15 cellular contexts compared by ENCODE assay signal in genomic region chr6:73121421-73121993, GRCh38.
A peak's percentile ranks its signal among the peaks of the same experiment; 100 is the strongest.
DNase-seq lines count a peak whose midpoint lies in the region; ATAC-seq, FAIRE-seq and TF ChIP-seq lines count a peak whose summit lies in the region.
"Had no signal": no experiment of that assay in that cellular context is flagged by ENCODE, and none has a peak within 500 bp of the region (broad histone marks: within the 10 kb centered on the region; RNA-seq: fewer than 3 reads in every experiment).

No MANE protein-coding gene starts in this region.

- FAIRE-seq in A549 (lab: Jason Lieb, UNC) = no peak

- no peaks in the 10 kb centered on the region for H3K79me2 ChIP-seq in HCT116 (ENCODE audit: insufficient read depth, low read length)

- H3K36me3 ChIP-seq in HCT116 (ENCODE audit: control insufficient read depth in 1 of 2, insufficient read depth in 2 of 2, low read length in 2 of 2) = no peaks in the 10 kb centered on the region

- RAD21 ChIA-PET in HCT116 (lab: Charles Lee; ENCODE audit: low non-redundant PET in 1 of 2, low total read pairs in 2 of 2, uncharacterized antibody in 2 of 2, unreplicated experiment in 2 of 2) = no interaction called here

- no peak overlapping the region for H3K9ac ChIP-seq in HCT116 (ENCODE audit: low read length)
- H3K9ac ChIP-seq: BLaER1 treated with 17β-estradiol and CSF1 and Interleukin-3, amounts not matched to agents 10 nM and 100 nM had no signal

- intact Hi-C loops in HCT116 (cut with micrococcal nuclease) = no loop called here

- H3K4me2 ChIP-seq in A549 (no peak overlapping the region), HCT116 (ENCODE audit: low read length) (no peak overlapping the region)
- H3K4me2 ChIP-seq: BLaER1 treated with 17β-estradiol and CSF1 and Interleukin-3, amounts not matched to agents 10 nM and 100 nM had no signal

- peaks cover 6% of the 10 kb centered on the region; the same call in 1 of the 2 replicates for H3K4me1 Mint-ChIP-seq in WTC11

- 0 out of 6 replicates have a peak, but pooled peaks of 1 of the 2 experiments have one; percentile 47 for ATAC-seq in A549
- ATAC-seq in HCT116 = no peak
- peak; percentile 77 for ATAC-seq in WTC11
- no peak for ATAC-seq in HG03460 (IDR thresholded peaks at IDR 0.05; ENCODE audit: unreplicated experiment)
- ATAC-seq in HG02759 (IDR thresholded peaks at IDR 0.05; ENCODE audit: unreplicated experiment) = no peak
- ATAC-seq: activated CD8-positive, alpha-beta T cell treated with anti-CD3 and anti-CD28 coated beads, Interleukin-2, amount 10 ng/mL, durations not matched to agents 7 days and 5 days; natural killer cell treated with Interleukin-12 subunit alpha and Interleukin-12 subunit beta and Interleukin-15 and Interleukin-18, amount 100 ng/mL, for 72 hours had no signal

- no peaks in the 10 kb centered on the region for H3K36me3 Mint-ChIP-seq in WTC11
- H3K36me3 Mint-ChIP-seq: natural killer cell treated with Interleukin-12 subunit alpha and Interleukin-12 subunit beta and Interleukin-15 and Interleukin-18, amount 100 ng/mL, for 72 hours had no signal

- WGBS in A549 (ENCODE audit: missing lambda C conversion rate) = 51% methylated on average over 4 of the region's 4 CpGs

- POLR2A ChIA-PET in A549 (lab: Yijun Ruan, JAX) = no interaction called here
- POLR2A ChIA-PET in HCT116 (lab: Charles Lee) = no interaction called here
- POLR2A ChIA-PET in WTC11 (lab: Charles Lee) = no interaction called here

- BruUV-seq in HCT116 (replicated peaks; lab: Mats Ljungman, UMichigan) = no TSS peak

- no peak for TF ChIP-seq EP300 in A549 (IDR thresholded peaks at IDR 0.05)

- CTCF ChIA-PET in A549 (lab: Yijun Ruan, JAX) (interaction anchor here (0.6 to 1.1 kb wide), 4 partner anchors 8 to 1248 kb away, joined by 4 to 6 read pairs (median 4); no protein-coding TSS in a partner anchor), HCT116 (lab: Charles Lee) (no interaction called here), WTC11 (lab: Charles Lee) (interaction anchor here (1.3 kb wide), 1 partner anchor 13 kb away, joined by 4 read pairs; no protein-coding TSS in a partner anchor)

- H3K9me3 Mint-ChIP-seq in WTC11 = no peaks in the 10 kb centered on the region
- H3K9me3 Mint-ChIP-seq: natural killer cell treated with Interleukin-12 subunit alpha and Interleukin-12 subunit beta and Interleukin-15 and Interleukin-18, amount 100 ng/mL, for 72 hours had no signal

- no peak overlapping the region for H3K4me3 Mint-ChIP-seq in WTC11
- H3K4me3 Mint-ChIP-seq: activated CD8-positive, alpha-beta T cell treated with anti-CD3 and anti-CD28 coated beads, Interleukin-2, amount 10 ng/mL, durations not matched to agents 7 days and 5 days; natural killer cell treated with Interleukin-12 subunit alpha and Interleukin-12 subunit beta and Interleukin-15 and Interleukin-18, amount 100 ng/mL, for 72 hours had no signal

- H3K4me1 ChIP-seq in A549 = no peaks in the 10 kb centered on the region
- H3K4me1 ChIP-seq in HCT116 (ENCODE audit: control insufficient read depth in 1 of 2, insufficient read depth in 2 of 2, low read length in 2 of 2) = no peaks in the 10 kb centered on the region
- H3K4me1 ChIP-seq: BLaER1 treated with 17β-estradiol and CSF1 and Interleukin-3, amounts not matched to agents 10 nM and 100 nM had no signal

- no peak overlapping the region for H2AFZ ChIP-seq in HCT116 (ENCODE audit: low read depth, low read length, poor library complexity, severe bottlenecking)

- no peaks in the 10 kb centered on the region for H4K20me1 ChIP-seq in HCT116 (ENCODE audit: insufficient read depth)
- H4K20me1 ChIP-seq: BLaER1 treated with 17β-estradiol and CSF1 and Interleukin-3, amounts not matched to agents 10 nM and 100 nM had no signal

- no peaks in the 10 kb centered on the region for H3K9me3 ChIP-seq in A549
- H3K9me3 ChIP-seq in HCT116 (ENCODE audit: control insufficient read depth in 1 of 2, insufficient read depth in 1 of 2, low read depth in 1 of 2, low read length in 2 of 2) = no peaks in the 10 kb centered on the region
- H3K9me3 ChIP-seq: BLaER1 treated with 17β-estradiol and CSF1 and Interleukin-3, amounts not matched to agents 10 nM and 100 nM had no signal

- TF ChIP-seq POLR2A in A549 (IDR thresholded peaks at IDR 0.05; ENCODE audit: low read length) (no peak), HCT116 (IDR thresholded peaks at IDR 0.05; ENCODE audit: borderline replicate concordance, extremely low read depth, insufficient read depth, insufficient read length) (no peak)

- H3K27ac Mint-ChIP-seq in WTC11 = no peak overlapping the region
- H3K27ac Mint-ChIP-seq: activated CD8-positive, alpha-beta T cell treated with anti-CD3 and anti-CD28 coated beads, Interleukin-2, amount 10 ng/mL, durations not matched to agents 7 days and 5 days; natural killer cell treated with Interleukin-12 subunit alpha and Interleukin-12 subunit beta and Interleukin-15 and Interleukin-18, amount 100 ng/mL, for 72 hours had no signal

- no peaks in the 10 kb centered on the region for H3K27me3 Mint-ChIP-seq in WTC11 (ENCODE audit: low read depth)
- H3K27me3 Mint-ChIP-seq: natural killer cell treated with Interleukin-12 subunit alpha and Interleukin-12 subunit beta and Interleukin-15 and Interleukin-18, amount 100 ng/mL, for 72 hours had no signal

- TF ChIP-seq CTCF in A549 (IDR thresholded peaks at IDR 0.05) (no peak), HCT116 (IDR thresholded peaks at IDR 0.05 in 2 of 3, conservative IDR thresholded peaks at IDR 0.05 in 1 of 3; ENCODE audit: borderline replicate concordance in 1 of 3, insufficient read depth in 1 of 3, low read depth in 2 of 3, low read length in 2 of 3) (no peak), WTC11 (IDR thresholded peaks at IDR 0.05) (no peak)

- no peak for TF ChIP-seq RAD21 in A549 (conservative IDR thresholded peaks at IDR 0.05 in 1 of 2, IDR thresholded peaks at IDR 0.05 in 1 of 2)
- no peak for TF ChIP-seq RAD21 in HCT116 (IDR thresholded peaks at IDR 0.05; ENCODE audit: low read depth)

- H3K9me2 ChIP-seq in HCT116 (ENCODE audit: insufficient read depth) = no peaks in the 10 kb centered on the region

- H3K27ac ChIP-seq in A549 = no peak overlapping the region
- H3K27ac ChIP-seq in HCT116 (ENCODE audit: low read depth, low read length) = no peak overlapping the region
- H3K27ac ChIP-seq: BLaER1 treated with 17β-estradiol and CSF1 and Interleukin-3, amounts not matched to agents 10 nM and 100 nM had no signal

- DNase-seq in A549 (ENCODE audit: low read depth in 1 of 2, low spot score in 1 of 2) (no peak), HCT116 (ENCODE audit: low read depth, low spot score) (no peak), WTC11 (ENCODE audit: low spot score) (no peak), hepatic stellate cell (ENCODE audit: low spot score) (peak; percentile 11), T-helper 9 cell (no peak)
- no peak for DNase-seq in activated CD4-positive, alpha-beta T cell treated with anti-CD3 and anti-CD28 coated beads, Interleukin-2, amount 50 U/mL, for 1 hour
- DNase-seq: activated CD8-positive, alpha-beta T cell treated with anti-CD3 and anti-CD28 coated beads, Interleukin-2, amount 10 ng/mL, durations not matched to agents 7 days and 5 days; activated naive CD4-positive, alpha-beta T cell treated with anti-CD3 and anti-CD28 coated beads, Interleukin-2, amount 50 U/mL, for 16 hours; effector memory CD4-positive, alpha-beta T cell; GOT3; stimulated activated CD4-positive, alpha-beta T cell treated with anti-CD3 and anti-CD28 coated beads, Interleukin-12 subunit alpha, Interleukin-12 subunit beta, amount 100 ng/mL, for 4 hours had no signal

- no peak overlapping the region for H3K4me3 ChIP-seq in A549
- H3K4me3 ChIP-seq in HCT116 (replicated peaks in 1 of 2; ENCODE audit: low read depth in 1 of 2, low read length in 2 of 2) = no peak overlapping the region
- H3K4me3 ChIP-seq: BLaER1 treated with 17β-estradiol and CSF1 and Interleukin-3, amounts not matched to agents 10 nM and 100 nM had no signal

- peaks cover 74% of the 10 kb centered on the region for H3K27me3 ChIP-seq in HCT116 (ENCODE audit: insufficient read depth, low read length)
- H3K27me3 ChIP-seq: BLaER1 treated with 17β-estradiol and CSF1 and Interleukin-3, amounts not matched to agents 10 nM and 100 nM had no signal

TF ChIP-seq in WTC11, 78 proteins besides CTCF, POLR2A, EP300 and RAD21:
- no peak for TF ChIP-seq GTF2I (CRISPR knock-in tag; conservative IDR thresholded peaks at IDR 0.05)
- no peak for TF ChIP-seq ZNF423 (CRISPR knock-in tag; IDR thresholded peaks at IDR 0.05)
- TF ChIP-seq SOX15 (CRISPR knock-in tag; IDR thresholded peaks at IDR 0.05) = no peak
